In genomic region chr1:180777072-180777689, GRCh38 we compare ENCODE assay signal across 21 cellular contexts.
DNase-seq lines count a peak whose midpoint lies in the region; ATAC-seq, FAIRE-seq and TF ChIP-seq lines count a peak whose summit lies in the region.
"Had no signal": no experiment of that assay in that cellular context is flagged by ENCODE, and none has a peak within 500 bp of the region (broad histone marks: within the 10 kb centered on the region; RNA-seq: fewer than 3 reads in every experiment).

No MANE protein-coding gene starts in this region.

- BruUV-seq in HepG2 (replicated peaks; lab: Mats Ljungman, UMichigan) = no TSS peak

- H3K9me3 Mint-ChIP-seq in activated T-cell treated with anti-CD3 and anti-CD28 coated beads, Interleukin-2, amount 50 U/mL, for 4 hours = no peaks in the 10 kb centered on the region
- no peaks in the 10 kb centered on the region for H3K9me3 Mint-ChIP-seq in activated CD4-positive, alpha-beta T cell treated with anti-CD3 and anti-CD28 coated beads for 36 hours (ENCODE audit: low read depth)

- no peaks in the 10 kb centered on the region for H4K20me1 ChIP-seq in HepG2 (ENCODE audit: insufficient read depth, low read length)

- H3K9me3 ChIP-seq in liver (ENCODE audit: control insufficient read depth in 4 of 4, low read length in 3 of 4) (no peaks in the 10 kb centered on the region), HepG2 (ENCODE audit: low read length) (no peaks in the 10 kb centered on the region), mucosa of descending colon (no peaks in the 10 kb centered on the region)
- H3K9me3 ChIP-seq: BE2C, Peyer's patch had no signal

- TF ChIP-seq RAD21 in liver (IDR thresholded peaks at IDR 0.05) (peak in 1 of 2 donors; percentile 15), HepG2 (CRISPR knock-in tag; IDR thresholded peaks at IDR 0.05) (no peak)

- no peak overlapping the region for H3K4me2 ChIP-seq in HepG2 (ENCODE audit: low read depth, low read length)

- ATAC-seq in HepG2 (no peak), mucosa of descending colon (peak; percentile 39), GM19395 (IDR thresholded peaks at IDR 0.05; ENCODE audit: unreplicated experiment) (no peak)
- ATAC-seq in activated T-cell treated with anti-CD3 and anti-CD28 coated beads, Interleukin-2, amount 50 U/mL, for 4 hours = no peak
- no peak for ATAC-seq in activated CD4-positive, alpha-beta T cell treated with anti-CD3 and anti-CD28 coated beads for 36 hours
- ATAC-seq: GM12878, K562, SK-N-SH treated with all-trans-retinoic acid at 6 μM for 48 hours had no signal

- H3K27me3 Mint-ChIP-seq in activated T-cell treated with anti-CD3 and anti-CD28 coated beads, Interleukin-2, amount 50 U/mL, for 4 hours (ENCODE audit: low read depth) = no peaks in the 10 kb centered on the region
- H3K27me3 Mint-ChIP-seq in activated CD4-positive, alpha-beta T cell treated with anti-CD3 and anti-CD28 coated beads for 36 hours = no peaks in the 10 kb centered on the region

- TF ChIP-seq EP300 in HepG2 (IDR thresholded peaks at IDR 0.05; ENCODE audit: low read depth in 2 of 2, low read length in 2 of 2) (no peak), HepG2 (CRISPR knock-in tag; IDR thresholded peaks at IDR 0.05; ENCODE audit: borderline replicate concordance) (no peak)

- H3K4me3 Mint-ChIP-seq in activated T-cell treated with anti-CD3 and anti-CD28 coated beads, Interleukin-2, amount 50 U/mL, for 4 hours = no peak overlapping the region
- no peak overlapping the region for H3K4me3 Mint-ChIP-seq in activated CD4-positive, alpha-beta T cell treated with anti-CD3 and anti-CD28 coated beads for 36 hours

- 34% methylated on average over 4 of the region's 4 CpGs for WGBS in liver
- 90% methylated on average over 4 of the region's 4 CpGs for WGBS in HepG2 (ENCODE audit: low lambda C conversion rate)

- intact Hi-C loops in HepG2 (cut with micrococcal nuclease; ENCODE audit: unreplicated experiment) = loop anchor here (5.0 kb wide), 4 partner anchors 70 to 245 kb away; partner anchors contain the start of gene XPR1
- intact Hi-C loops in mucosa of descending colon (cut with DNase I, micrococcal nuclease) = no loop called here
- intact Hi-C loops in activated CD4-positive, alpha-beta T cell treated with anti-CD3 and anti-CD28 coated beads for 36 hours (cut with DNase I, micrococcal nuclease) = loop anchor here in 1 of 2 experiments (5.0 kb wide), 2 partner anchors 85 to 245 kb away; no protein-coding TSS in a partner anchor

- no peak for TF ChIP-seq POLR2A in HepG2 (IDR thresholded peaks at IDR 0.05; ENCODE audit: insufficient read depth in 1 of 2, low read depth in 2 of 2, low read length in 2 of 2)

- in situ Hi-C loops in HepG2 (cut with HindIII; ENCODE audit: extremely low pct_ligation_motif_present, low pct_unique_long_range_greater_than_20kb) = no loop called here

- POLR2A ChIA-PET in HepG2 (lab: Yijun Ruan, JAX) = no interaction called here
- POLR2A ChIA-PET in activated CD4-positive, alpha-beta T cell treated with anti-CD3 and anti-CD28 coated beads for 36 hours (lab: Charles Lee) = no interaction called here

- H3K4me1 ChIP-seq in liver (ENCODE audit: control insufficient read depth in 4 of 4, insufficient read depth in 4 of 4, low read length in 3 of 4) (peaks cover 0 to 19% (median 6%) of the 10 kb centered on the region in 4 donors), HepG2 (ENCODE audit: insufficient read depth, low read length) (peaks cover 6% of the 10 kb centered on the region; the same call in 1 of the 2 replicates), mucosa of descending colon (ENCODE audit: low read depth) (no peaks in the 10 kb centered on the region)
- H3K4me1 ChIP-seq: BE2C, Peyer's patch had no signal

- H2AFZ ChIP-seq in HepG2 (ENCODE audit: low read length) = no peak overlapping the region

- peaks cover 4% of the 10 kb centered on the region for H3K4me1 Mint-ChIP-seq in activated T-cell treated with anti-CD3 and anti-CD28 coated beads, Interleukin-2, amount 50 U/mL, for 4 hours (ENCODE audit: low read depth)
- H3K4me1 Mint-ChIP-seq in activated CD4-positive, alpha-beta T cell treated with anti-CD3 and anti-CD28 coated beads for 36 hours = peaks cover 6% of the 10 kb centered on the region

- DNase-seq in HepG2 (ENCODE audit: low spot score) = no peak
- no peak for DNase-seq in mucosa of descending colon
- no peak for DNase-seq in activated T-cell treated with anti-CD3 and anti-CD28 coated beads, Interleukin-2, amount 50 U/mL, for 4 hours
- DNase-seq in activated CD4-positive, alpha-beta T cell treated with anti-CD3 and anti-CD28 coated beads for 36 hours = no peak
- DNase-seq: BE2C, DMS79 treated with DMSO at 0.1 percent for 48 hours, MM.1S, NCI-H1048, NCI-H1417 treated with DMSO at 0.1 percent for 48 hours, NCI-H1930, NCI-H226, NCI-H510A treated with DMSO at 0.1 percent for 48 hours, NCI-H748 treated with DMSO at 0.1 percent for 48 hours, Peyer's patch had no signal

- H3K27ac ChIP-seq in liver (ENCODE audit: low read depth in 1 of 2, low read length in 2 of 2) (peak overlapping the region in 1 of 2 donors; percentile 43), HepG2 (ENCODE audit: extremely low read length, insufficient read depth, low read length) (no peak overlapping the region)
- H3K27ac ChIP-seq: Peyer's patch had no signal

- H3K79me2 ChIP-seq in HepG2 (ENCODE audit: insufficient read depth, low read length) = no peaks in the 10 kb centered on the region

- H3K27me3 ChIP-seq in liver (ENCODE audit: control insufficient read depth in 4 of 4, insufficient read depth in 4 of 4, low read length in 3 of 4) (no peaks in the 10 kb centered on the region), HepG2 (ENCODE audit: control insufficient read depth in 1 of 2, insufficient read depth in 2 of 2, low read length in 2 of 2) (no peaks in the 10 kb centered on the region)
- H3K27me3 ChIP-seq: BE2C, Peyer's patch had no signal

- peak overlapping the region; percentile 26 to 55 for H3K9ac ChIP-seq in liver (ENCODE audit: low read depth in 1 of 2, low read length in 2 of 2)
- H3K9ac ChIP-seq in HepG2 (ENCODE audit: insufficient read depth, low read depth, low read length) = no peak overlapping the region

- FAIRE-seq in HepG2 (lab: Jason Lieb, UNC) (no peak), TTC549 (lab: Jason Lieb, UNC) (peak; percentile 3)
- FAIRE-seq: GM12878, H1, K562 had no signal

- H3K36me3 Mint-ChIP-seq in activated T-cell treated with anti-CD3 and anti-CD28 coated beads, Interleukin-2, amount 50 U/mL, for 4 hours (ENCODE audit: insufficient read depth) = peaks cover 2% of the 10 kb centered on the region
- H3K36me3 Mint-ChIP-seq in activated CD4-positive, alpha-beta T cell treated with anti-CD3 and anti-CD28 coated beads for 36 hours (ENCODE audit: low read depth) = peaks cover 2% of the 10 kb centered on the region

- CTCF ChIA-PET in HepG2 (lab: Yijun Ruan, JAX; ENCODE audit: low intra/inter-chr PET ratio, low total read pairs) = interaction anchor here (2.1 kb wide), 1 partner anchor 86 kb away, joined by 6 read pairs; no protein-coding TSS in a partner anchor
- CTCF ChIA-PET in activated CD4-positive, alpha-beta T cell treated with anti-CD3 and anti-CD28 coated beads for 36 hours (lab: Charles Lee) = interaction anchor here (0.9 to 1.5 kb wide), 2 partner anchors 9 to 248 kb away, joined by 3 read pairs; no protein-coding TSS in a partner anchor

- H3K4me3 ChIP-seq in liver (ENCODE audit: low read depth in 1 of 3, low read length in 3 of 3) (no peak overlapping the region), HepG2 (replicated peaks in 1 of 3; ENCODE audit: insufficient read depth in 1 of 3, low read depth in 2 of 3, low read length in 3 of 3) (no peak overlapping the region), mucosa of descending colon (no peak overlapping the region)
- H3K4me3 ChIP-seq: GM12878, K562, Peyer's patch had no signal

- no peak for TF ChIP-seq CTCF in liver (IDR thresholded peaks at IDR 0.05; ENCODE audit: low read depth, low read length, missing input control)
- TF ChIP-seq CTCF in HepG2 (CRISPR knock-in tag; IDR thresholded peaks at IDR 0.05) = no peak
- no peak for TF ChIP-seq CTCF in mucosa of descending colon (IDR thresholded peaks at IDR 0.05)

- no peak overlapping the region for H3K27ac Mint-ChIP-seq in activated CD4-positive, alpha-beta T cell treated with anti-CD3 and anti-CD28 coated beads for 36 hours

- H3K36me3 ChIP-seq in liver (ENCODE audit: control insufficient read depth in 4 of 4, insufficient read depth in 3 of 4, low read depth in 1 of 4, low read length in 3 of 4) = no peaks in the 10 kb centered on the region
- no peaks in the 10 kb centered on the region for H3K36me3 ChIP-seq in HepG2 (replicated peaks in 1 of 2; ENCODE audit: control insufficient read depth in 1 of 2, insufficient read depth in 2 of 2, low read length in 2 of 2)
- no peaks in the 10 kb centered on the region for H3K36me3 ChIP-seq in mucosa of descending colon (ENCODE audit: low read depth)
- H3K36me3 ChIP-seq: BE2C, Peyer's patch had no signal

TF ChIP-seq in liver, 16 proteins besides CTCF, POLR2A, EP300 and RAD21 (continues in another document):
- no peak for TF ChIP-seq ATF3 (IDR thresholded peaks at IDR 0.05)
- TF ChIP-seq HNF4A (conservative IDR thresholded peaks at IDR 0.05) = peak; percentile 97 to 98
- TF ChIP-seq TAF1 (conservative IDR thresholded peaks at IDR 0.05) = no peak

TF ChIP-seq in HepG2, 621 proteins besides CTCF, POLR2A, EP300 and RAD21 (continues in another document):
- TF ChIP-seq BORCS8-MEF2B (CRISPR knock-in tag; IDR thresholded peaks at IDR 0.05) = no peak
- no peak for TF ChIP-seq SNRNP70 (IDR thresholded peaks at IDR 0.05; ENCODE audit: low read depth, low read length)
- no peak for TF ChIP-seq ZBTB44 (CRISPR knock-in tag; IDR thresholded peaks at IDR 0.05)
- TF ChIP-seq ZNF446 (CRISPR knock-in tag; IDR thresholded peaks at IDR 0.05) = no peak
- TF ChIP-seq YEATS4 (CRISPR knock-in tag; IDR thresholded peaks at IDR 0.05; ENCODE audit: borderline replicate concordance) = no peak
- no peak for TF ChIP-seq ZNF775 (CRISPR knock-in tag; IDR thresholded peaks at IDR 0.05; ENCODE audit: borderline replicate concordance)
- no peak for TF ChIP-seq KLF9 (CRISPR knock-in tag; IDR thresholded peaks at IDR 0.05; ENCODE audit: low read depth)
- no peak for TF ChIP-seq ZNF337 (CRISPR knock-in tag; IDR thresholded peaks at IDR 0.05; ENCODE audit: borderline replicate concordance, low read depth)
- TF ChIP-seq REXO4 (CRISPR knock-in tag; IDR thresholded peaks at IDR 0.05; ENCODE audit: borderline replicate concordance) = no peak
